In genomic region chr1:24169286-24169685, GRCh38 we compare ENCODE assay signal across 34 cellular contexts. TPM values are rescaled to one million over a fixed set of nuclear protein-coding genes. Genes with fewer than 3 reads are reported as not detected.
"Had no signal": no experiment of that assay in that cellular context is flagged by ENCODE, and none has a peak within 500 bp of the region (broad histone marks: within the 10 kb centered on the region; RNA-seq: fewer than 3 reads in every experiment).

No MANE protein-coding gene starts in this region.

- H3K27me3 Mint-ChIP-seq: effector memory CD8-positive, alpha-beta T cell had no signal

- H3K9me3 Mint-ChIP-seq: effector memory CD8-positive, alpha-beta T cell had no signal

- H3K4me3 Mint-ChIP-seq: dendritic cell treated with granulocyte-macrophage colony-stimulating factor and Interleukin-4, amounts not matched to agents 40 ng/mL and 50 ng/mL, for 4 days; effector memory CD8-positive, alpha-beta T cell; endodermal cell; mesothelial cell of epicardium had no signal

- DNase-seq: effector CD8-positive, alpha-beta T cell; effector memory CD8-positive, alpha-beta T cell; erythroblast; foreskin keratinocyte; glutamatergic neuron; head of caudate nucleus; heart right ventricle; hippocampal formation; kidney glomerular epithelial cell; left colon; left ventricle myocardium inferior; lower lobe of right lung; mesenchymal stem cell; mucosa of descending colon had no signal

- FAIRE-seq: colon, endometrium, frontal cortex, islet of Langerhans, keratinocyte had no signal

- H3K27ac Mint-ChIP-seq: dendritic cell treated with granulocyte-macrophage colony-stimulating factor and Interleukin-4, amounts not matched to agents 40 ng/mL and 50 ng/mL, for 4 days; effector memory CD8-positive, alpha-beta T cell; endodermal cell; mesothelial cell of epicardium had no signal

- H3K36me3 ChIP-seq: esophagus muscularis mucosa, heart right ventricle, left ventricle myocardium inferior, lower lobe of right lung had no signal

- ATAC-seq: effector memory CD8-positive, alpha-beta T cell; foreskin keratinocyte; heart right ventricle; left colon; left lobe of liver; lower lobe of right lung; mucosa of descending colon had no signal

- H3K4me1 Mint-ChIP-seq: mesothelial cell of epicardium had no signal

- H3K27ac ChIP-seq: coronary artery, epithelial cell of prostate, esophagus muscularis mucosa, foreskin keratinocyte, heart right ventricle, left ventricle myocardium inferior, lower lobe of right lung had no signal

- H3K4me1 ChIP-seq: esophagus muscularis mucosa, foreskin keratinocyte, heart right ventricle, left ventricle myocardium inferior, lower lobe of right lung had no signal

- H3K4me3 ChIP-seq: coronary artery, esophagus muscularis mucosa, heart right ventricle, left ventricle myocardium inferior, lower lobe of right lung, mucosa of descending colon had no signal

- H3K9me3 ChIP-seq: left ventricle myocardium inferior, lower lobe of right lung, mucosa of descending colon had no signal

- H3K27me3 ChIP-seq: foreskin keratinocyte had no signal

RNA-seq across cellular contexts. Expression of gene IL22RA1, which starts 26.3 kb away (rescaled TPM):
- total RNA-seq: cerebellum, dermis microvascular lymphatic vessel endothelial cell, endodermal cell, fibroblast of villous mesenchyme, frontal cortex, glomerular endothelial cell, lung microvascular endothelial cell, mesenteric fat pad, myocyte had no signal

RNA-seq across cellular contexts. Expression of gene MYOM3, which starts 57.4 kb away (rescaled TPM):
- total RNA-seq: fibroblast of lung, fibroblast of villous mesenchyme, frontal cortex, lung microvascular endothelial cell had no signal
- polyA plus RNA-seq: fibroblast of lung had no signal
